Comparison of ENCODE assay signal across 13 cellular contexts in genomic region chr1:67241200-67241746, GRCh38.
DNase-seq lines count a peak whose midpoint lies in the region; ATAC-seq and FAIRE-seq lines count a peak whose summit lies in the region.
"Had no signal": no experiment of that assay in that cellular context is flagged by ENCODE, and none has a peak within 500 bp of the region (broad histone marks: within the 10 kb centered on the region; RNA-seq: fewer than 3 reads in every experiment).

No MANE protein-coding gene starts in this region.

- intact Hi-C loops in activated T-helper 1 cell treated with anti-CD3 and anti-CD28 coated beads, Interleukin-12 subunit alpha, Interleukin-12 subunit beta, Interleukin-2, Interleukin-4 antibody, amounts not matched to agents 30 ng/mL and 10 ng/mL and 1 ng/mL, durations not matched to agents 14 hours and 24 hours and 36 hours (cut with micrococcal nuclease), result no loop called here

- peaks cover 8% of the 10 kb centered on the region for H3K9me3 Mint-ChIP-seq in activated naive CD8-positive, alpha-beta T cell treated with anti-CD3 and anti-CD28 coated beads, Interleukin-2, amount 50 U/mL, for 24 hours
- H3K9me3 Mint-ChIP-seq in activated naive CD8-positive, alpha-beta T cell treated with anti-CD3 and anti-CD28 coated beads for 36 hours, result peaks cover 3% of the 10 kb centered on the region
- H3K9me3 Mint-ChIP-seq in activated T-helper 1 cell treated with anti-CD3 and anti-CD28 coated beads, Interleukin-12 subunit alpha, Interleukin-12 subunit beta, Interleukin-2, Interleukin-4 antibody, amounts not matched to agents 30 ng/mL and 10 ng/mL and 1 ng/mL, durations not matched to agents 14 hours and 24 hours and 36 hours, result peaks cover 31% of the 10 kb centered on the region
- H3K9me3 Mint-ChIP-seq: CD8-positive, alpha-beta T cell had no signal

- no peak for ATAC-seq in activated naive CD8-positive, alpha-beta T cell treated with anti-CD3 and anti-CD28 coated beads, Interleukin-2, amount 50 U/mL, for 24 hours
- ATAC-seq: CD8-positive, alpha-beta T cell had no signal

- no peaks in the 10 kb centered on the region for H3K27me3 Mint-ChIP-seq in activated naive CD8-positive, alpha-beta T cell treated with anti-CD3 and anti-CD28 coated beads, Interleukin-2, amount 50 U/mL, for 24 hours
- no peaks in the 10 kb centered on the region for H3K27me3 Mint-ChIP-seq in activated naive CD8-positive, alpha-beta T cell treated with anti-CD3 and anti-CD28 coated beads for 36 hours
- no peaks in the 10 kb centered on the region for H3K27me3 Mint-ChIP-seq in activated T-helper 1 cell treated with anti-CD3 and anti-CD28 coated beads, Interleukin-12 subunit alpha, Interleukin-12 subunit beta, Interleukin-2, Interleukin-4 antibody, amounts not matched to agents 30 ng/mL and 10 ng/mL and 1 ng/mL, durations not matched to agents 14 hours and 24 hours and 36 hours (ENCODE audit: insufficient read depth)

- peaks cover 5% of the 10 kb centered on the region for H3K36me3 Mint-ChIP-seq in activated naive CD8-positive, alpha-beta T cell treated with anti-CD3 and anti-CD28 coated beads, Interleukin-2, amount 50 U/mL, for 24 hours (ENCODE audit: low read depth)
- peaks cover 2% of the 10 kb centered on the region for H3K36me3 Mint-ChIP-seq in activated naive CD8-positive, alpha-beta T cell treated with anti-CD3 and anti-CD28 coated beads for 36 hours
- H3K36me3 Mint-ChIP-seq in activated T-helper 1 cell treated with anti-CD3 and anti-CD28 coated beads, Interleukin-12 subunit alpha, Interleukin-12 subunit beta, Interleukin-2, Interleukin-4 antibody, amounts not matched to agents 30 ng/mL and 10 ng/mL and 1 ng/mL, durations not matched to agents 14 hours and 24 hours and 36 hours (ENCODE audit: low read depth), result peaks cover 49% of the 10 kb centered on the region
- H3K36me3 Mint-ChIP-seq: CD14-positive monocyte; CD8-positive, alpha-beta T cell had no signal

- H3K4me3 Mint-ChIP-seq in activated naive CD8-positive, alpha-beta T cell treated with anti-CD3 and anti-CD28 coated beads, Interleukin-2, amount 50 U/mL, for 24 hours, result no peak overlapping the region
- no peak overlapping the region for H3K4me3 Mint-ChIP-seq in activated naive CD8-positive, alpha-beta T cell treated with anti-CD3 and anti-CD28 coated beads for 36 hours
- H3K4me3 Mint-ChIP-seq in activated T-helper 1 cell treated with anti-CD3 and anti-CD28 coated beads, Interleukin-12 subunit alpha, Interleukin-12 subunit beta, Interleukin-2, Interleukin-4 antibody, amounts not matched to agents 30 ng/mL and 10 ng/mL and 1 ng/mL, durations not matched to agents 14 hours and 24 hours and 36 hours, result no peak overlapping the region
- H3K4me3 Mint-ChIP-seq: CD14-positive monocyte; CD8-positive, alpha-beta T cell; IgD-negative memory B cell had no signal

- peak; percentile 39 for FAIRE-seq in GM18507 (lab: Jason Lieb, UNC)
- FAIRE-seq: H1 had no signal

- no peak for DNase-seq in activated naive CD8-positive, alpha-beta T cell treated with anti-CD3 and anti-CD28 coated beads, Interleukin-2, amount 50 U/mL, for 24 hours
- DNase-seq in activated naive CD8-positive, alpha-beta T cell treated with anti-CD3 and anti-CD28 coated beads for 36 hours, result no peak
- DNase-seq in GM18507 (ENCODE audit: extremely low spot score, insufficient read length, low read depth) (no peak), midbrain (lab: John Stamatoyannopoulos, UW) (no peak), KG1 (lab: John Stamatoyannopoulos, UW) (no peak)
- no peak for DNase-seq in activated T-helper 1 cell treated with anti-CD3 and anti-CD28 coated beads, Interleukin-12 subunit alpha, Interleukin-12 subunit beta, Interleukin-2, Interleukin-4 antibody, amounts not matched to agents 30 ng/mL and 10 ng/mL and 1 ng/mL, durations not matched to agents 14 hours and 24 hours and 36 hours (ENCODE audit: low spot score)
- DNase-seq: Caco-2; CD8-positive, alpha-beta T cell; DMS53; GF-D8 had no signal

- peak overlapping the region; percentile 24 for H3K27ac Mint-ChIP-seq in activated naive CD8-positive, alpha-beta T cell treated with anti-CD3 and anti-CD28 coated beads, Interleukin-2, amount 50 U/mL, for 24 hours
- no peak overlapping the region for H3K27ac Mint-ChIP-seq in activated naive CD8-positive, alpha-beta T cell treated with anti-CD3 and anti-CD28 coated beads for 36 hours
- peak overlapping the region; percentile 53 for H3K27ac Mint-ChIP-seq in activated T-helper 1 cell treated with anti-CD3 and anti-CD28 coated beads, Interleukin-12 subunit alpha, Interleukin-12 subunit beta, Interleukin-2, Interleukin-4 antibody, amounts not matched to agents 30 ng/mL and 10 ng/mL and 1 ng/mL, durations not matched to agents 14 hours and 24 hours and 36 hours
- H3K27ac Mint-ChIP-seq: CD14-positive monocyte; CD8-positive, alpha-beta T cell; IgD-negative memory B cell had no signal

- peaks cover 34% of the 10 kb centered on the region for H3K4me1 Mint-ChIP-seq in activated naive CD8-positive, alpha-beta T cell treated with anti-CD3 and anti-CD28 coated beads, Interleukin-2, amount 50 U/mL, for 24 hours
- peaks cover 10% of the 10 kb centered on the region for H3K4me1 Mint-ChIP-seq in activated naive CD8-positive, alpha-beta T cell treated with anti-CD3 and anti-CD28 coated beads for 36 hours
- peaks cover 34% of the 10 kb centered on the region for H3K4me1 Mint-ChIP-seq in activated T-helper 1 cell treated with anti-CD3 and anti-CD28 coated beads, Interleukin-12 subunit alpha, Interleukin-12 subunit beta, Interleukin-2, Interleukin-4 antibody, amounts not matched to agents 30 ng/mL and 10 ng/mL and 1 ng/mL, durations not matched to agents 14 hours and 24 hours and 36 hours (ENCODE audit: low read depth)
- H3K4me1 Mint-ChIP-seq: CD14-positive monocyte, IgD-negative memory B cell had no signal
